ENCODE assay signal across 11 cellular contexts in genomic region chr18:12597775-12598174, GRCh38.
A peak's percentile ranks its signal among the peaks of the same experiment; 100 is the strongest.
DNase-seq lines count a peak whose midpoint lies in the region; ATAC-seq and TF ChIP-seq lines count a peak whose summit lies in the region.
"Had no signal": no experiment of that assay in that cellular context is flagged by ENCODE, and none has a peak within 500 bp of the region (broad histone marks: within the 10 kb centered on the region; RNA-seq: fewer than 3 reads in every experiment).

No MANE protein-coding gene starts in this region.

- H3K4me3 ChIP-seq in brain microvascular endothelial cell (ENCODE audit: low read depth, low read length) (no peak overlapping the region), kidney epithelial cell (ENCODE audit: low read depth, low read length) (no peak overlapping the region)
- H3K4me3 ChIP-seq: Peyer's patch had no signal

- TF ChIP-seq CTCF in brain microvascular endothelial cell (IDR thresholded peaks at IDR 0.05; ENCODE audit: low read depth, low read length, missing control alignments) (no peak), kidney epithelial cell (IDR thresholded peaks at IDR 0.05; ENCODE audit: insufficient read depth, low read length, poor library complexity, severe bottlenecking) (no peak)

- no peaks in the 10 kb centered on the region for H3K27me3 Mint-ChIP-seq in activated naive CD8-positive, alpha-beta T cell treated with anti-CD3 and anti-CD28 coated beads, Interleukin-2, amount 10 ng/mL, durations not matched to agents 7 days and 5 days
- no peaks in the 10 kb centered on the region for H3K27me3 Mint-ChIP-seq in activated naive CD8-positive, alpha-beta T cell treated with anti-CD3 and anti-CD28 coated beads for 36 hours

- H3K4me1 Mint-ChIP-seq in activated naive CD8-positive, alpha-beta T cell treated with anti-CD3 and anti-CD28 coated beads, Interleukin-2, amount 10 ng/mL, durations not matched to agents 7 days and 5 days, result peaks cover 26% of the 10 kb centered on the region
- H3K4me1 Mint-ChIP-seq in activated naive CD8-positive, alpha-beta T cell treated with anti-CD3 and anti-CD28 coated beads for 36 hours, result peaks cover 29% of the 10 kb centered on the region

- peaks cover 2% of the 10 kb centered on the region for H3K36me3 Mint-ChIP-seq in activated naive CD8-positive, alpha-beta T cell treated with anti-CD3 and anti-CD28 coated beads, Interleukin-2, amount 10 ng/mL, durations not matched to agents 7 days and 5 days
- H3K36me3 Mint-ChIP-seq in activated naive CD8-positive, alpha-beta T cell treated with anti-CD3 and anti-CD28 coated beads for 36 hours, result peaks cover 2% of the 10 kb centered on the region
- H3K36me3 Mint-ChIP-seq: CD8-positive, alpha-beta memory T cell had no signal

- H3K9me3 Mint-ChIP-seq in activated naive CD8-positive, alpha-beta T cell treated with anti-CD3 and anti-CD28 coated beads, Interleukin-2, amount 10 ng/mL, durations not matched to agents 7 days and 5 days, result no peaks in the 10 kb centered on the region
- no peaks in the 10 kb centered on the region for H3K9me3 Mint-ChIP-seq in activated naive CD8-positive, alpha-beta T cell treated with anti-CD3 and anti-CD28 coated beads for 36 hours
- H3K9me3 Mint-ChIP-seq: activated T-helper 2 cell treated with anti-CD3 and anti-CD28 coated beads, Interferon-gamma antibody, Interleukin-2, Interleukin-4, amounts not matched to agents 10 μg/mL and 5 μg/mL and 100 μg/mL, durations not matched to agents 14 hours and 24 hours and 36 hours; CD8-positive, alpha-beta memory T cell had no signal

- no peaks in the 10 kb centered on the region for H3K27me3 ChIP-seq in brain microvascular endothelial cell (replicated peaks)
- no peaks in the 10 kb centered on the region for H3K27me3 ChIP-seq in kidney epithelial cell (ENCODE audit: control insufficient read depth, insufficient read depth, low read length)
- H3K27me3 ChIP-seq: Peyer's patch had no signal

- H3K27ac ChIP-seq in brain microvascular endothelial cell, result peak overlapping the region; percentile 83
- H3K27ac ChIP-seq: Peyer's patch had no signal

- no peak overlapping the region for H3K4me3 Mint-ChIP-seq in activated naive CD8-positive, alpha-beta T cell treated with anti-CD3 and anti-CD28 coated beads, Interleukin-2, amount 10 ng/mL, durations not matched to agents 7 days and 5 days
- H3K4me3 Mint-ChIP-seq in activated naive CD8-positive, alpha-beta T cell treated with anti-CD3 and anti-CD28 coated beads for 36 hours, result no peak overlapping the region
- H3K4me3 Mint-ChIP-seq: CD8-positive, alpha-beta memory T cell had no signal

- DNase-seq in activated naive CD8-positive, alpha-beta T cell treated with anti-CD3 and anti-CD28 coated beads, Interleukin-2, amount 10 ng/mL, durations not matched to agents 7 days and 5 days, result no peak
- DNase-seq in activated naive CD8-positive, alpha-beta T cell treated with anti-CD3 and anti-CD28 coated beads for 36 hours, result no peak
- DNase-seq in brain microvascular endothelial cell (peak; percentile 85), kidney epithelial cell (ENCODE audit: low read depth) (peak; percentile 61), cortex of kidney (lab: John Stamatoyannopoulos, UW) (no peak), NCI-H1092 treated with DMSO at 0.1 percent for 48 hours (lab: John Stamatoyannopoulos, UW) (no peak)
- DNase-seq: Peyer's patch had no signal

- H3K27ac Mint-ChIP-seq in activated naive CD8-positive, alpha-beta T cell treated with anti-CD3 and anti-CD28 coated beads, Interleukin-2, amount 10 ng/mL, durations not matched to agents 7 days and 5 days, result peak overlapping the region; percentile 13
- H3K27ac Mint-ChIP-seq in activated naive CD8-positive, alpha-beta T cell treated with anti-CD3 and anti-CD28 coated beads for 36 hours, result no peak overlapping the region
- H3K27ac Mint-ChIP-seq: activated T-helper 2 cell treated with anti-CD3 and anti-CD28 coated beads, Interferon-gamma antibody, Interleukin-2, Interleukin-4, amounts not matched to agents 10 μg/mL and 5 μg/mL and 100 μg/mL, durations not matched to agents 14 hours and 24 hours and 36 hours had no signal

- POLR2A ChIA-PET in activated naive CD8-positive, alpha-beta T cell treated with anti-CD3 and anti-CD28 coated beads, Interleukin-2, amount 10 ng/mL, durations not matched to agents 7 days and 5 days (lab: Charles Lee), result interaction anchor here (0.7 to 1.3 kb wide), 2 partner anchors 138 to 221 kb away, joined by 3 read pairs; partner anchors contain the start of gene AFG3L2

- no peak for ATAC-seq in activated naive CD8-positive, alpha-beta T cell treated with anti-CD3 and anti-CD28 coated beads, Interleukin-2, amount 10 ng/mL, durations not matched to agents 7 days and 5 days (ENCODE audit: low read depth)
- ATAC-seq in GM19351 (IDR thresholded peaks at IDR 0.05; ENCODE audit: unreplicated experiment), result no peak
- no peak for ATAC-seq in GM19397 (IDR thresholded peaks at IDR 0.05; ENCODE audit: unreplicated experiment)

- H3K36me3 ChIP-seq in brain microvascular endothelial cell (replicated peaks), result no peaks in the 10 kb centered on the region
- H3K36me3 ChIP-seq in kidney epithelial cell (ENCODE audit: control insufficient read depth, insufficient read depth, low read length), result no peaks in the 10 kb centered on the region
- H3K36me3 ChIP-seq: Peyer's patch had no signal

- in situ Hi-C loops in brain microvascular endothelial cell (cut with HindIII; ENCODE audit: low pct_ligation_motif_present, low sequenced_read_pairs), result no loop called here

Comparison
In these comparisons a context has a peak if more than half of its experiments do, and no peak if none do; other contexts are left out.
1. DNase-seq: peak in brain microvascular endothelial cell (single experiment) and kidney epithelial cell (single experiment); none in activated naive CD8-positive, alpha-beta T cell treated with anti-CD3 and anti-CD28 coated beads, Interleukin-2, amount 10 ng/mL, durations not matched to agents 7 days and 5 days (single experiment), activated naive CD8-positive, alpha-beta T cell treated with anti-CD3 and anti-CD28 coated beads for 36 hours (single experiment), cortex of kidney (single experiment) and NCI-H1092 treated with DMSO at 0.1 percent for 48 hours (single experiment).